Comparison of ENCODE assay signal across 24 cellular contexts in genomic region chr1:48582408-48582807, GRCh38.
"Had no signal": no experiment of that assay in that cellular context is flagged by ENCODE, and none has a peak within 500 bp of the region (broad histone marks: within the 10 kb centered on the region; RNA-seq: fewer than 3 reads in every experiment).

No MANE protein-coding gene starts in this region.

- H3K27ac Mint-ChIP-seq: memory B cell; naive thymus-derived CD4-positive, alpha-beta T cell had no signal

- H3K9me3 Mint-ChIP-seq: memory B cell had no signal

- ATAC-seq: esophagus mucosa; gastrocnemius medialis; heart right ventricle; left cardiac atrium; left lung; left ventricle myocardium superior; lower lobe of right lung; naive thymus-derived CD4-positive, alpha-beta T cell had no signal

- H3K36me3 ChIP-seq: esophagus squamous epithelium, gastrocnemius medialis, heart right ventricle, left lung, lower lobe of right lung had no signal

- H3K4me3 Mint-ChIP-seq: memory B cell; naive thymus-derived CD4-positive, alpha-beta T cell had no signal

- H3K36me3 Mint-ChIP-seq: naive thymus-derived CD4-positive, alpha-beta T cell had no signal

- H3K9me3 ChIP-seq: esophagus squamous epithelium, gastrocnemius medialis, heart right ventricle, left lung, lower lobe of right lung had no signal

- DNase-seq: dermis blood vessel endothelial cell; dorsolateral prefrontal cortex; effector CD4-positive, alpha-beta T cell; effector memory CD4-positive, alpha-beta T cell; erythroblast; esophagus squamous epithelium; foreskin fibroblast; foreskin melanocyte; gastrocnemius medialis; glutamatergic neuron; head of caudate nucleus; heart right ventricle; hippocampal formation; left cardiac atrium; left lung; left ventricle myocardium superior; lower lobe of right lung; mesendoderm; midbrain; naive thymus-derived CD4-positive, alpha-beta T cell had no signal

- H3K4me3 ChIP-seq: coronary artery, dorsolateral prefrontal cortex, esophagus squamous epithelium, gastrocnemius medialis, heart right ventricle, left lung, lower lobe of right lung had no signal

- H3K27me3 ChIP-seq: dorsolateral prefrontal cortex, gastrocnemius medialis, left lung had no signal

- H3K4me1 Mint-ChIP-seq: memory B cell; naive thymus-derived CD4-positive, alpha-beta T cell had no signal

- H3K4me1 ChIP-seq: esophagus squamous epithelium, gastrocnemius medialis, heart right ventricle, left lung, lower lobe of right lung had no signal

- H3K27ac ChIP-seq: coronary artery, dorsolateral prefrontal cortex, epithelial cell of prostate, esophagus squamous epithelium, gastrocnemius medialis, heart right ventricle, left lung, lower lobe of right lung had no signal
